18 cellular contexts compared by ENCODE assay signal in the genomic region with DNA sequence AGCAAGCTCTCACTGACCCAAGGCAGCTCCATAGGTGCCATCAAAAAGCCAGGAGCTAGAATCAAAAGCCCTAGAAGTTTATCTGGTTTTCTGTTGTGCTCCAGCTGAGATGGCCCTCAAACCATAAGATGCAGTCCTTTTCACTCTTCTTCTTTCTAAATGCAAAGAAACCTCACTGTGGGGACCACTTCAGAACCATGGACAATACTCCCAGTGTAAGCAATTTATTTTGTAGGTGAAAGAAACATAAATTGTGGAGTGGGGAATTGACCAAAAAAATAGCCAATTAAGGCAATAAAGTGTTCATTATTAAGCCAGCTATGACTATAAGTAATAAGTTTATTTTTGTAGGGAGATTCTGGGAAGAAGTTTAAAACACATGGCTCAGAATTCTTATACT.
A peak's percentile ranks its signal among the peaks of the same experiment; 100 is the strongest.
DNase-seq lines count a peak whose midpoint lies in the region; TF ChIP-seq lines count a peak whose summit lies in the region.
"Had no signal": no experiment of that assay in that cellular context is flagged by ENCODE, and none has a peak within 500 bp of the region (broad histone marks: within the 10 kb centered on the region; RNA-seq: fewer than 3 reads in every experiment).

No MANE protein-coding gene starts in this region.

- peak; percentile 1 for DNase-seq in astrocyte of the hippocampus (ENCODE audit: low read depth, low spot score)
- DNase-seq in fibroblast of peridontal ligament (ENCODE audit: extremely low read depth): peak; percentile 5
- DNase-seq in mesendoderm: peak; percentile 2
- no peak for DNase-seq in NCI-H1417 treated with DMSO at 0.1 percent for 48 hours (lab: John Stamatoyannopoulos, UW)
- DNase-seq in GM20000 (ENCODE audit: low spot score): no peak
- no peak for DNase-seq in foreskin melanocyte
- no peak for DNase-seq in NCI-H2107 treated with DMSO at 0.1 percent for 48 hours (lab: John Stamatoyannopoulos, UW; ENCODE audit: unreplicated experiment)
- DNase-seq: BE2C; CD4-positive, alpha-beta memory T cell; DMS153; DMS79 treated with DMSO at 0.1 percent for 48 hours; EL; GM23248; H7 had no signal

- no peak overlapping the region for H3K4me3 ChIP-seq in mesendoderm (ENCODE audit: low read length)
- H3K4me3 ChIP-seq: A549, GM23248, K562 had no signal

- no peaks in the 10 kb centered on the region for H3K4me1 ChIP-seq in mesendoderm (ENCODE audit: control insufficient read depth, low read depth, low read length)
- H3K4me1 ChIP-seq: A549, BE2C had no signal

- TF ChIP-seq RAD21 in Ishikawa (IDR thresholded peaks at IDR 0.05; ENCODE audit: low read depth): no peak

- no peak overlapping the region for H2BK15ac ChIP-seq in mesendoderm (replicated peaks; ENCODE audit: low read depth)

- H3K9ac ChIP-seq in mesendoderm (ENCODE audit: low read length): no peak overlapping the region
- H3K9ac ChIP-seq: GM23248 had no signal

- H3K4me2 ChIP-seq in mesendoderm (ENCODE audit: low read length): no peak overlapping the region
- H3K4me2 ChIP-seq: A549 had no signal

- no peak for TF ChIP-seq CTCF in GM20000 (IDR thresholded peaks at IDR 0.05; ENCODE audit: extremely low read depth, missing control alignments)

- TF ChIP-seq EP300 in Ishikawa (IDR thresholded peaks at IDR 0.05; ENCODE audit: borderline replicate concordance): no peak

- no peak overlapping the region for H3K23ac ChIP-seq in mesendoderm (ENCODE audit: low read length)

- no peaks in the 10 kb centered on the region for H3K27me3 ChIP-seq in mesendoderm (ENCODE audit: insufficient read depth, low read length, poor library complexity)
- H3K27me3 ChIP-seq: BE2C had no signal

- H2BK120ac ChIP-seq in mesendoderm (ENCODE audit: low read depth, low read length): no peak overlapping the region

- H3K36me3 ChIP-seq in mesendoderm (ENCODE audit: control insufficient read depth, insufficient read depth, low read length): no peaks in the 10 kb centered on the region
- H3K36me3 ChIP-seq: BE2C had no signal

- H3K79me2 ChIP-seq in mesendoderm (ENCODE audit: control insufficient read depth, insufficient read depth, low read length): no peaks in the 10 kb centered on the region

- H3K18ac ChIP-seq in mesendoderm (ENCODE audit: low read length): no peak overlapping the region

- no peak overlapping the region for H3K27ac ChIP-seq in mesendoderm (ENCODE audit: low read depth, low read length)
- H3K27ac ChIP-seq: A549, C4-2B, GM23248 had no signal

- H3K4ac ChIP-seq in mesendoderm (ENCODE audit: low read depth, low read length): no peak overlapping the region

- H4K5ac ChIP-seq in mesendoderm (ENCODE audit: low read length): no peak overlapping the region

- H3K56ac ChIP-seq in mesendoderm (ENCODE audit: low read length): no peak overlapping the region

- H4K8ac ChIP-seq in mesendoderm (ENCODE audit: low read depth, low read length): no peak overlapping the region

- no peak overlapping the region for H2BK5ac ChIP-seq in mesendoderm (ENCODE audit: low read length)

- H2AK5ac ChIP-seq in mesendoderm (ENCODE audit: low read length): no peak overlapping the region

- no peaks in the 10 kb centered on the region for H3K79me1 ChIP-seq in mesendoderm (ENCODE audit: low read length)

TF ChIP-seq in Ishikawa, 13 proteins besides CTCF, POLR2A, EP300 and RAD21:
- no peak for TF ChIP-seq FOXM1 (IDR thresholded peaks at IDR 0.05; ENCODE audit: borderline replicate concordance, low read depth)
- TF ChIP-seq, protein P1, sequence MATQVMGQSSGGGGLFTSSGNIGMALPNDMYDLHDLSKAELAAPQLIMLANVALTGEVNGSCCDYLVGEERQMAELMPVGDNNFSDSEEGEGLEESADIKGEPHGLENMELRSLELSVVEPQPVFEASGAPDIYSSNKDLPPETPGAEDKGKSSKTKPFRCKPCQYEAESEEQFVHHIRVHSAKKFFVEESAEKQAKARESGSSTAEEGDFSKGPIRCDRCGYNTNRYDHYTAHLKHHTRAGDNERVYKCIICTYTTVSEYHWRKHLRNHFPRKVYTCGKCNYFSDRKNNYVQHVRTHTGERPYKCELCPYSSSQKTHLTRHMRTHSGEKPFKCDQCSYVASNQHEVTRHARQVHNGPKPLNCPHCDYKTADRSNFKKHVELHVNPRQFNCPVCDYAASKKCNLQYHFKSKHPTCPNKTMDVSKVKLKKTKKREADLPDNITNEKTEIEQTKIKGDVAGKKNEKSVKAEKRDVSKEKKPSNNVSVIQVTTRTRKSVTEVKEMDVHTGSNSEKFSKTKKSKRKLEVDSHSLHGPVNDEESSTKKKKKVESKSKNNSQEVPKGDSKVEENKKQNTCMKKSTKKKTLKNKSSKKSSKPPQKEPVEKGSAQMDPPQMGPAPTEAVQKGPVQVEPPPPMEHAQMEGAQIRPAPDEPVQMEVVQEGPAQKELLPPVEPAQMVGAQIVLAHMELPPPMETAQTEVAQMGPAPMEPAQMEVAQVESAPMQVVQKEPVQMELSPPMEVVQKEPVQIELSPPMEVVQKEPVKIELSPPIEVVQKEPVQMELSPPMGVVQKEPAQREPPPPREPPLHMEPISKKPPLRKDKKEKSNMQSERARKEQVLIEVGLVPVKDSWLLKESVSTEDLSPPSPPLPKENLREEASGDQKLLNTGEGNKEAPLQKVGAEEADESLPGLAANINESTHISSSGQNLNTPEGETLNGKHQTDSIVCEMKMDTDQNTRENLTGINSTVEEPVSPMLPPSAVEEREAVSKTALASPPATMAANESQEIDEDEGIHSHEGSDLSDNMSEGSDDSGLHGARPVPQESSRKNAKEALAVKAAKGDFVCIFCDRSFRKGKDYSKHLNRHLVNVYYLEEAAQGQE (IDR thresholded peaks at IDR 0.05; ENCODE audit: low read depth): peak; percentile 78
- TF ChIP-seq ZBTB7A (IDR thresholded peaks at IDR 0.05; ENCODE audit: low read depth): no peak

Comparison
In these comparisons a context has a peak if more than half of its experiments do, and no peak if none do; other contexts are left out.
1. DNase-seq: peak in astrocyte of the hippocampus (single experiment), fibroblast of peridontal ligament (single experiment) and mesendoderm (single experiment); none in NCI-H1417 treated with DMSO at 0.1 percent for 48 hours (single experiment), GM20000 (single experiment), foreskin melanocyte (single experiment) and NCI-H2107 treated with DMSO at 0.1 percent for 48 hours (single experiment).